Comparison of ENCODE assay signal across 20 cellular contexts in the genomic region with DNA sequence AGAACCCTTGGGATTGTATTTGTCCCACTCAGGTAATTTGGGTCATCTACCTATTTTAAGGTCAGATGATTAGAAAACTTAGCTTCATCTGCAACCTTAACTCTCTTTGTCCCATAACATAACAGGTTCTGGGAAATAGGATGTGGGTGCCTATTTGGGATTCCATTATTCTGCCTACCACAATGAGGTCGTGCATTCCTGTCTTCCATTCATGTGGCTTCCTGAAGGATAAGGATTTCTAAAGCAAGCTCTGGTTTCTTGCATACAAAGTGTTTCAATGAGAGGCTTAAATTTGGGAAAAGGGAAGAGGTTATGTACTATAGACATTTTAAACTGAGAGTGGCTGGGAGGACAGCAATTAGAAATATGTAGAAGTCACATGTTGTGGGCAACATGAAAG.
"Had no signal": no experiment of that assay in that cellular context is flagged by ENCODE, and none has a peak within 500 bp of the region (broad histone marks: within the 10 kb centered on the region; RNA-seq: fewer than 3 reads in every experiment).

No MANE protein-coding gene starts in this region.

- H3K9me3 Mint-ChIP-seq: activated B cell treated with CpG ODN at 0.5 μM for 24 hours; activated naive CD4-positive, alpha-beta T cell treated with anti-CD3 and anti-CD28 coated beads for 36 hours; activated naive CD8-positive, alpha-beta T cell treated with anti-CD3 and anti-CD28 coated beads for 36 hours; endodermal cell; T-helper 2 cell treated with Interferon-gamma antibody and Interleukin-4, amounts not matched to agents 5 μg/mL and 100 μg/mL, for 36 hours had no signal

- H3K4me3 Mint-ChIP-seq: activated B cell treated with CpG ODN at 0.5 μM for 24 hours; activated CD4-positive, alpha-beta T cell treated with anti-CD3 and anti-CD28 coated beads for 36 hours; activated naive CD4-positive, alpha-beta T cell treated with anti-CD3 and anti-CD28 coated beads for 36 hours; activated naive CD8-positive, alpha-beta T cell treated with anti-CD3 and anti-CD28 coated beads for 36 hours; dendritic cell treated with granulocyte-macrophage colony-stimulating factor and Interleukin-4, amounts not matched to agents 40 ng/mL and 50 ng/mL, for 4 days; endodermal cell; naive thymus-derived CD4-positive, alpha-beta T cell; T-cell; T-helper 2 cell treated with Interferon-gamma antibody and Interleukin-4, amounts not matched to agents 5 μg/mL and 100 μg/mL, for 36 hours had no signal

- H3K27ac Mint-ChIP-seq: activated B cell treated with CpG ODN at 0.5 μM for 24 hours; activated CD4-positive, alpha-beta T cell treated with anti-CD3 and anti-CD28 coated beads for 36 hours; activated naive CD4-positive, alpha-beta T cell treated with anti-CD3 and anti-CD28 coated beads for 36 hours; activated naive CD8-positive, alpha-beta T cell treated with anti-CD3 and anti-CD28 coated beads for 36 hours; dendritic cell treated with granulocyte-macrophage colony-stimulating factor and Interleukin-4, amounts not matched to agents 40 ng/mL and 50 ng/mL, for 4 days; endodermal cell; naive thymus-derived CD4-positive, alpha-beta T cell; T-cell; T-helper 2 cell treated with Interferon-gamma antibody and Interleukin-4, amounts not matched to agents 5 μg/mL and 100 μg/mL, for 36 hours had no signal

- H3K4me1 Mint-ChIP-seq: activated B cell treated with CpG ODN at 0.5 μM for 24 hours; activated CD4-positive, alpha-beta T cell treated with anti-CD3 and anti-CD28 coated beads for 36 hours; activated naive CD8-positive, alpha-beta T cell treated with anti-CD3 and anti-CD28 coated beads for 36 hours; endodermal cell; T-cell had no signal

- ATAC-seq: activated CD4-positive, alpha-beta T cell treated with anti-CD3 and anti-CD28 coated beads for 36 hours; left cardiac atrium; naive thymus-derived CD4-positive, alpha-beta T cell; right lobe of liver; T-cell had no signal

- H3K27me3 Mint-ChIP-seq: activated B cell treated with CpG ODN at 0.5 μM for 24 hours; activated CD4-positive, alpha-beta T cell treated with anti-CD3 and anti-CD28 coated beads for 36 hours; activated naive CD8-positive, alpha-beta T cell treated with anti-CD3 and anti-CD28 coated beads for 36 hours; dendritic cell treated with granulocyte-macrophage colony-stimulating factor and Interleukin-4, amounts not matched to agents 40 ng/mL and 50 ng/mL, for 4 days; naive thymus-derived CD4-positive, alpha-beta T cell; T-cell had no signal

- DNase-seq: activated B cell treated with CpG ODN at 0.5 μM for 24 hours; activated CD4-positive, alpha-beta T cell treated with anti-CD3 and anti-CD28 coated beads for 36 hours; activated CD4-positive, alpha-beta T cell treated with anti-CD3 and anti-CD28 coated beads, Interleukin-2, amount 50 U/mL, for 4 hours; activated effector memory CD4-positive, alpha-beta T cell treated with anti-CD3 and anti-CD28 coated beads, Interleukin-2, amount 50 U/mL, for 16 hours; activated naive CD4-positive, alpha-beta T cell treated with anti-CD3 and anti-CD28 coated beads for 36 hours; activated naive CD8-positive, alpha-beta T cell treated with anti-CD3 and anti-CD28 coated beads for 36 hours; adrenal gland; central memory CD4-positive, alpha-beta T cell; endodermal cell; foreskin melanocyte; left cardiac atrium; mammary epithelial cell; midbrain; naive thymus-derived CD4-positive, alpha-beta T cell; right lobe of liver; stimulated activated CD4-positive, alpha-beta T cell treated with anti-CD3 and anti-CD28 coated beads, Interleukin-2, amount 100 ng/mL, for 48 hours; stimulated activated naive CD4-positive, alpha-beta T cell treated with Interleukin-2 at 50 U/mL for 16 hours; T-cell had no signal
